In genomic region chr3:79066481-79066880, GRCh38 we compare ENCODE assay signal across 27 cellular contexts.
"Had no signal": no experiment of that assay in that cellular context is flagged by ENCODE, and none has a peak within 500 bp of the region (broad histone marks: within the 10 kb centered on the region; RNA-seq: fewer than 3 reads in every experiment).

No MANE protein-coding gene starts in this region.

- H3K36me3 ChIP-seq: neutrophil, pancreas, prostate gland, right lobe of liver, sigmoid colon, stomach, thoracic aorta, thyroid gland, tibial nerve, upper lobe of left lung, vagina had no signal

- H3K27me3 ChIP-seq: neutrophil, pancreas, right lobe of liver, sigmoid colon, stomach, thyroid gland, tibial nerve, upper lobe of left lung, vagina had no signal

- DNase-seq: naive thymus-derived CD4-positive, alpha-beta T cell; natural killer cell; nucleus accumbens; pancreas; retina; right cardiac atrium; right lobe of liver; sigmoid colon; small intestine; stimulated activated CD4-positive, alpha-beta T cell treated with anti-CD3 and anti-CD28 coated beads, Interleukin-12 subunit alpha, Interleukin-12 subunit beta, amount 100 ng/mL, for 4 hours; stimulated activated CD4-positive, alpha-beta T cell treated with anti-CD3 and anti-CD28 coated beads, Interleukin-1b, Interleukin-23, amount 100 ng/mL, for 48 hours; stimulated activated CD4-positive, alpha-beta T cell treated with anti-CD3 and anti-CD28 coated beads, Interleukin-2, amount 100 ng/mL, for 48 hours; stimulated activated CD4-positive, alpha-beta T cell treated with anti-CD3 and anti-CD28 coated beads, Interleukin-4, amount 100 ng/mL, for 24 hours; stimulated activated naive B cell treated with anti-CD40 and anti-IgM and Interleukin-4, amounts not matched to agents 10 μg/mL and 1 μg/mL and 100 μg/mL, for 72 hours; stimulated activated naive CD4-positive, alpha-beta T cell treated with Interleukin-2 at 50 U/mL for 16 hours; stomach; thyroid gland; trophoblast cell; upper lobe of left lung had no signal

- H3K27ac Mint-ChIP-seq: naive thymus-derived CD4-positive, alpha-beta T cell; natural killer cell; nephron; stimulated activated effector memory CD8-positive, alpha-beta T cell treated with anti-CD3 and anti-CD28 coated beads, Interleukin-12 subunit alpha, Interleukin-12 subunit beta, amount 100 ng/mL, for 72 hours; stimulated activated naive B cell treated with anti-CD40 and anti-IgM and Interleukin-4, amounts not matched to agents 10 μg/mL and 1 μg/mL and 100 μg/mL, for 72 hours; stimulated activated naive CD8-positive, alpha-beta T cell treated with anti-CD3 and anti-CD28 coated beads, Interleukin-15, Interleukin-2, amounts not matched to agents 100 ng/mL and 50 ng/mL, for 24 hours had no signal

- ATAC-seq: naive thymus-derived CD4-positive, alpha-beta T cell; natural killer cell; pancreas; right cardiac atrium; right lobe of liver; stimulated activated effector memory CD8-positive, alpha-beta T cell treated with anti-CD3 and anti-CD28 coated beads, Interleukin-12 subunit alpha, Interleukin-12 subunit beta, amount 100 ng/mL, for 72 hours; stimulated activated naive B cell treated with anti-CD40 and anti-IgM and Interleukin-4, amounts not matched to agents 10 μg/mL and 1 μg/mL and 100 μg/mL, for 72 hours had no signal

- H3K4me3 Mint-ChIP-seq: naive thymus-derived CD4-positive, alpha-beta T cell; natural killer cell; nephron; stimulated activated effector memory CD8-positive, alpha-beta T cell treated with anti-CD3 and anti-CD28 coated beads, Interleukin-12 subunit alpha, Interleukin-12 subunit beta, amount 100 ng/mL, for 72 hours; stimulated activated naive B cell treated with anti-CD40 and anti-IgM and Interleukin-4, amounts not matched to agents 10 μg/mL and 1 μg/mL and 100 μg/mL, for 72 hours; stimulated activated naive CD8-positive, alpha-beta T cell treated with anti-CD3 and anti-CD28 coated beads, Interleukin-15, Interleukin-2, amounts not matched to agents 100 ng/mL and 50 ng/mL, for 24 hours had no signal

- H3K9me3 ChIP-seq: neutrophil, pancreas, prostate gland, sigmoid colon, stomach, thoracic aorta, thyroid gland, tibial nerve, upper lobe of left lung, vagina had no signal

- H3K36me3 Mint-ChIP-seq: naive thymus-derived CD4-positive, alpha-beta T cell; stimulated activated effector memory CD8-positive, alpha-beta T cell treated with anti-CD3 and anti-CD28 coated beads, Interleukin-12 subunit alpha, Interleukin-12 subunit beta, amount 100 ng/mL, for 72 hours; stimulated activated naive B cell treated with anti-CD40 and anti-IgM and Interleukin-4, amounts not matched to agents 10 μg/mL and 1 μg/mL and 100 μg/mL, for 72 hours had no signal

- H3K27ac ChIP-seq: neutrophil, pancreas, prostate gland, right lobe of liver, sigmoid colon, stomach, thoracic aorta, thyroid gland, tibial nerve, upper lobe of left lung, vagina had no signal

- H3K4me1 ChIP-seq: pancreas, prostate gland, right lobe of liver, sigmoid colon, stomach, thyroid gland, tibial nerve, upper lobe of left lung, vagina had no signal

- H3K4me1 Mint-ChIP-seq: naive thymus-derived CD4-positive, alpha-beta T cell; natural killer cell; nephron; stimulated activated effector memory CD8-positive, alpha-beta T cell treated with anti-CD3 and anti-CD28 coated beads, Interleukin-12 subunit alpha, Interleukin-12 subunit beta, amount 100 ng/mL, for 72 hours; stimulated activated naive B cell treated with anti-CD40 and anti-IgM and Interleukin-4, amounts not matched to agents 10 μg/mL and 1 μg/mL and 100 μg/mL, for 72 hours had no signal

- H3K4me3 ChIP-seq: pancreas, prostate gland, right lobe of liver, sigmoid colon, stomach, thoracic aorta, thyroid gland, tibial nerve, upper lobe of left lung, vagina had no signal

- H3K27me3 Mint-ChIP-seq: naive thymus-derived CD4-positive, alpha-beta T cell; stimulated activated naive B cell treated with anti-CD40 and anti-IgM and Interleukin-4, amounts not matched to agents 10 μg/mL and 1 μg/mL and 100 μg/mL, for 72 hours; stimulated activated naive CD8-positive, alpha-beta T cell treated with anti-CD3 and anti-CD28 coated beads, Interleukin-15, Interleukin-2, amounts not matched to agents 100 ng/mL and 50 ng/mL, for 24 hours had no signal
